8 cellular contexts compared by ENCODE assay signal in the genomic region with DNA sequence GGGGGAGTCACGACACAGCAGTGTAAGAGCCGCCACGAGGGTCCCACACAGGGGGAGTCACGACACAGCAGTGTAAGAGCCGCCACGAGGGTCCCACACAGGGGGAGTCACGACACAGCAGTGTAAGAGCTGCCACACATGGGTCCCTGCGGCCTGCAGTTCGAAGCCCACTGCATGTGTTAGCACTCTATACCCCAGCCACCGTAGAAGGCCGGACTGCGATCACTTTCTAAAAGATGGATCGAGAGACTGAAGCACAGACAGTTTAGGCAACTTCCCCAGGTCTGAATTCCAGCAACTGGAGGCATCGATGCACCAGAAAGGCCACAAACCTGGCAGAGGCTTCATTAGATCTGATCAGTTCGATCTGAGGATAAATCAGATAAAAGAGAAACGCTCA.
DNase-seq lines count a peak whose midpoint lies in the region; ATAC-seq and TF ChIP-seq lines count a peak whose summit lies in the region.
"Not testable (repeated sequence)": the region's sequence is repeated elsewhere in the genome, so short reads cannot be mapped to it uniquely, and the experiment has no call there.

No MANE protein-coding gene starts in this region.

- H3K4me3 Mint-ChIP-seq in chondrocyte (ENCODE audit: unreplicated experiment) = not testable (repeated sequence)

- H3K9me3 Mint-ChIP-seq in chondrocyte (ENCODE audit: low read depth) = not testable (repeated sequence)

- not testable (repeated sequence) for TF ChIP-seq POLR2A in spleen (IDR thresholded peaks at IDR 0.05); suprapubic skin (IDR thresholded peaks at IDR 0.05)

- H3K4me1 Mint-ChIP-seq in chondrocyte (ENCODE audit: low read depth) = not testable (repeated sequence)

- not testable (repeated sequence) for H3K27me3 ChIP-seq in spleen (replicated peaks in 1 of 7); suprapubic skin; upper lobe of right lung

- H3K36me3 ChIP-seq in spleen = peaks cover 0 to 12% (median 0%) of the 10 kb centered on the region in 6 donors
- not testable (repeated sequence) for H3K36me3 ChIP-seq in suprapubic skin, upper lobe of right lung

- peaks cover 0 to 18% (median 0%) of the 10 kb centered on the region in 6 donors for H3K4me1 ChIP-seq in spleen
- H3K4me1 ChIP-seq in suprapubic skin, upper lobe of right lung: not testable (repeated sequence)

- DNase-seq in activated CD8-positive, alpha-beta memory T cell treated with anti-CD3 and anti-CD28 coated beads for 24 hours = peak; percentile 38
- DNase-seq in chondrocyte (ENCODE audit: low spot score) (peak; percentile 39), Right ventricle myocardium superior (peak; percentile 22), mesenteric fat pad (ENCODE audit: low spot score) (peak; percentile 69), posterior vena cava (ENCODE audit: low spot score) (peak; percentile 25), spleen (peak; percentile 56), suprapubic skin (ENCODE audit: low spot score in 2 of 2) (peak; percentile 38 to 47), upper lobe of right lung (peak; percentile 30)

- not testable (repeated sequence) for ATAC-seq in Right ventricle myocardium superior (ENCODE audit: poor library complexity); upper lobe of right lung

- not testable (repeated sequence) for TF ChIP-seq CTCF in chondrocyte (IDR thresholded peaks at IDR 0.05); spleen (IDR thresholded peaks at IDR 0.05 in 8 of 11, conservative IDR thresholded peaks at IDR 0.05 in 3 of 11); suprapubic skin (IDR thresholded peaks at IDR 0.05); upper lobe of right lung (IDR thresholded peaks at IDR 0.05)

- H3K27me3 Mint-ChIP-seq in chondrocyte (ENCODE audit: low read depth) = not testable (repeated sequence)

- not testable (repeated sequence) for H3K4me3 ChIP-seq in spleen, suprapubic skin, upper lobe of right lung

- intact Hi-C loops in Right ventricle myocardium superior (cut with DNase I); posterior vena cava (cut with DNase I); spleen (cut with DNase I; ENCODE audit: low total_unique reads); upper lobe of right lung (cut with DNase I): not testable (repeated sequence)

- not testable (repeated sequence) for H3K36me3 Mint-ChIP-seq in chondrocyte (ENCODE audit: low read depth)

- not testable (repeated sequence) for TF ChIP-seq EP300 in suprapubic skin (IDR thresholded peaks at IDR 0.05)

- WGBS in spleen, 5 donors = 91 to 96% (median 95%) methylated on average over 11 to 16 of the region's 16 CpGs
- WGBS in suprapubic skin = 82% methylated on average over 12 of the region's 16 CpGs

- H3K9me3 ChIP-seq in spleen, suprapubic skin, upper lobe of right lung: not testable (repeated sequence)

- peak overlapping the region in 1 of 8 donors; percentile 78 for H3K27ac ChIP-seq in spleen
- not testable (repeated sequence) for H3K27ac ChIP-seq in suprapubic skin, upper lobe of right lung

- H3K27ac Mint-ChIP-seq in chondrocyte (ENCODE audit: unreplicated experiment) = not testable (repeated sequence)
